Comparison of ENCODE assay signal across 27 cellular contexts in genomic region chr3:142815803-142816202, GRCh38.
"Had no signal": no experiment of that assay in that cellular context is flagged by ENCODE, and none has a peak within 500 bp of the region (broad histone marks: within the 10 kb centered on the region; RNA-seq: fewer than 3 reads in every experiment).

No MANE protein-coding gene starts in this region.

- ATAC-seq: stimulated activated effector memory CD8-positive, alpha-beta T cell treated with anti-CD3 and anti-CD28 coated beads, Interleukin-12 subunit alpha, Interleukin-12 subunit beta, amount 100 ng/mL, for 72 hours; stimulated activated memory B cell treated with anti-CD40 and anti-IgM and Interleukin-4, amounts not matched to agents 10 μg/mL and 1 μg/mL and 100 μg/mL, for 72 hours; stimulated activated naive B cell treated with anti-CD40 and anti-IgM and Interleukin-4, amounts not matched to agents 10 μg/mL and 1 μg/mL and 100 μg/mL, for 72 hours; stimulated activated naive CD8-positive, alpha-beta T cell treated with anti-CD3 and anti-CD28 coated beads, Interleukin-15, amount 100 ng/mL, for 72 hours; stimulated activated naive CD8-positive, alpha-beta T cell treated with anti-CD3 and anti-CD28 coated beads, Interleukin-15, Interleukin-2, amounts not matched to agents 100 U/mL and 50 U/mL, for 24 hours; upper lobe of right lung had no signal

- H3K27ac ChIP-seq: stomach, suprapubic skin, testis, thoracic aorta, thyroid gland, tibial artery, tibial nerve, transverse colon, upper lobe of left lung, upper lobe of right lung, uterus, vagina had no signal

- H3K9me3 ChIP-seq: stomach, suprapubic skin, testis, thoracic aorta, thyroid gland, tibial artery, tibial nerve, transverse colon, upper lobe of left lung, upper lobe of right lung, uterus, vagina had no signal

- DNase-seq: stimulated activated CD4-positive, alpha-beta T cell treated with anti-CD3 and anti-CD28 coated beads, Interleukin-2, amount 100 ng/mL, for 48 hours; stimulated activated CD4-positive, alpha-beta T cell treated with anti-CD3 and anti-CD28 coated beads, Interleukin-4, amount 100 ng/mL, for 1 hour; stimulated activated CD4-positive, alpha-beta T cell treated with anti-CD3 and anti-CD28 coated beads, Interleukin-4, amount 100 ng/mL, for 24 hours; stimulated activated CD4-positive, alpha-beta T cell treated with anti-CD3 and anti-CD28 coated beads, Interleukin-4, amount 100 ng/mL, for 4 hours; stimulated activated CD8-positive, alpha-beta memory T cell treated with anti-CD3 and anti-CD28 coated beads, Interleukin-4, amount 100 ng/mL, for 48 hours; stimulated activated naive B cell treated with anti-CD40 and anti-IgM and Interleukin-4, amounts not matched to agents 10 μg/mL and 1 μg/mL and 100 μg/mL, for 72 hours; stimulated activated naive CD4-positive, alpha-beta T cell; stimulated activated naive CD4-positive, alpha-beta T cell treated with Interleukin-2 at 50 U/mL for 16 hours; stimulated activated naive CD8-positive, alpha-beta T cell treated with anti-CD3 and anti-CD28 coated beads, Interleukin-15, amount 100 ng/mL, for 72 hours; stimulated activated naive CD8-positive, alpha-beta T cell treated with anti-CD3 and anti-CD28 coated beads, Interleukin-15, Interleukin-2, amounts not matched to agents 100 U/mL and 50 U/mL, for 24 hours; stomach; substantia nigra; testis; thyroid gland; tibial artery; transverse colon; trophoblast cell; upper lobe of left lung; upper lobe of right lung; uterus had no signal

- H3K27me3 ChIP-seq: suprapubic skin, testis, thyroid gland, tibial artery, tibial nerve, upper lobe of left lung, upper lobe of right lung, uterus, vagina had no signal

- H3K4me1 ChIP-seq: stomach, suprapubic skin, testis, thyroid gland, tibial artery, tibial nerve, transverse colon, upper lobe of left lung, upper lobe of right lung, uterus, vagina had no signal

- H3K36me3 ChIP-seq: stomach, suprapubic skin, thoracic aorta, thyroid gland, tibial nerve, transverse colon, upper lobe of left lung, upper lobe of right lung, uterus, vagina had no signal

- FAIRE-seq: urothelium cell line had no signal

- H3K4me3 ChIP-seq: stomach, suprapubic skin, testis, thoracic aorta, thyroid gland, tibial artery, tibial nerve, transverse colon, upper lobe of left lung, upper lobe of right lung, uterus, vagina had no signal
